In the genomic region with DNA sequence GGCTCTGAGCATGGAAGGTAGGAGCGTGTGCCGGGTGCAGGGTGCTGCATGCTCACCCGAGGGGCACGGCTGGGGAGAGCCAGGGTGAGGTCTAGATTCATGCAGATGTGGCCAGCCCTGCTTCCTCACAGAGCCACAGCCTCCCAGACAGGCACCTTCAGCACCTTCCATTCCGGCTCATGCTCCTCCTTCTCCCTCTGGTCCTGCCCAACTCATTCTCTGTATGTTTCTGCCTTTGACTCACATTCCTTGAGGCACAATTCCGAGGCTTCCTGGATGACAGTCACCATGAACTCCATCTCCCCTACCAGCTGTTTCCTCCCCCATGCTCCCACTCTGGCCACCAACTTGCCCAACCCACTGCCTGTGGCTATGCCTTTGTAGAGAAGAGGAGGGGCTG, we compare ENCODE assay signal across 1 cellular context.
TF ChIP-seq lines count a peak whose summit lies in the region.

No MANE protein-coding gene starts in this region.

TF ChIP-seq in H1, 55 proteins besides CTCF, POLR2A, EP300 and RAD21 (continued from another document):
- TF ChIP-seq ZNF274 (IDR thresholded peaks at IDR 0.05; ENCODE audit: borderline replicate concordance, extremely low read depth, low read length) (no peak), PHF8 (conservative IDR thresholded peaks at IDR 0.05; ENCODE audit: low read depth, low read length) (no peak), HDAC6 (IDR thresholded peaks at IDR 0.05; ENCODE audit: low read depth, low read length) (no peak), FOSL1 (IDR thresholded peaks at IDR 0.05; ENCODE audit: insufficient read depth, low read depth, low read length) (no peak), BRCA1 (IDR thresholded peaks at IDR 0.05; ENCODE audit: low read depth, low read length) (no peak), SAP30 (IDR thresholded peaks at IDR 0.05; ENCODE audit: insufficient read depth, insufficient replicate concordance, low read length) (no peak), NRF1 (IDR thresholded peaks at IDR 0.05; ENCODE audit: low read depth, low read length) (no peak), EGR1 (IDR thresholded peaks at IDR 0.05; ENCODE audit: borderline replicate concordance, low read depth, low read length) (no peak), SIRT6 (IDR thresholded peaks at IDR 0.05; ENCODE audit: low read length) (no peak), RNF2 (IDR thresholded peaks at IDR 0.05; ENCODE audit: borderline replicate concordance, low read depth, low read length, missing control alignments, poor library complexity, severe bottlenecking) (no peak), KDM4A (IDR thresholded peaks at IDR 0.05; ENCODE audit: low read depth, low read length, severe bottlenecking) (no peak)
- TF ChIP-seq, protein P1, sequence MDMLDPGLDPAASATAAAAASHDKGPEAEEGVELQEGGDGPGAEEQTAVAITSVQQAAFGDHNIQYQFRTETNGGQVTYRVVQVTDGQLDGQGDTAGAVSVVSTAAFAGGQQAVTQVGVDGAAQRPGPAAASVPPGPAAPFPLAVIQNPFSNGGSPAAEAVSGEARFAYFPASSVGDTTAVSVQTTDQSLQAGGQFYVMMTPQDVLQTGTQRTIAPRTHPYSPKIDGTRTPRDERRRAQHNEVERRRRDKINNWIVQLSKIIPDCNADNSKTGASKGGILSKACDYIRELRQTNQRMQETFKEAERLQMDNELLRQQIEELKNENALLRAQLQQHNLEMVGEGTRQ (IDR thresholded peaks at IDR 0.05; ENCODE audit: low read length) = no peak
